Comparison of ENCODE assay signal across 8 cellular contexts in the genomic region with DNA sequence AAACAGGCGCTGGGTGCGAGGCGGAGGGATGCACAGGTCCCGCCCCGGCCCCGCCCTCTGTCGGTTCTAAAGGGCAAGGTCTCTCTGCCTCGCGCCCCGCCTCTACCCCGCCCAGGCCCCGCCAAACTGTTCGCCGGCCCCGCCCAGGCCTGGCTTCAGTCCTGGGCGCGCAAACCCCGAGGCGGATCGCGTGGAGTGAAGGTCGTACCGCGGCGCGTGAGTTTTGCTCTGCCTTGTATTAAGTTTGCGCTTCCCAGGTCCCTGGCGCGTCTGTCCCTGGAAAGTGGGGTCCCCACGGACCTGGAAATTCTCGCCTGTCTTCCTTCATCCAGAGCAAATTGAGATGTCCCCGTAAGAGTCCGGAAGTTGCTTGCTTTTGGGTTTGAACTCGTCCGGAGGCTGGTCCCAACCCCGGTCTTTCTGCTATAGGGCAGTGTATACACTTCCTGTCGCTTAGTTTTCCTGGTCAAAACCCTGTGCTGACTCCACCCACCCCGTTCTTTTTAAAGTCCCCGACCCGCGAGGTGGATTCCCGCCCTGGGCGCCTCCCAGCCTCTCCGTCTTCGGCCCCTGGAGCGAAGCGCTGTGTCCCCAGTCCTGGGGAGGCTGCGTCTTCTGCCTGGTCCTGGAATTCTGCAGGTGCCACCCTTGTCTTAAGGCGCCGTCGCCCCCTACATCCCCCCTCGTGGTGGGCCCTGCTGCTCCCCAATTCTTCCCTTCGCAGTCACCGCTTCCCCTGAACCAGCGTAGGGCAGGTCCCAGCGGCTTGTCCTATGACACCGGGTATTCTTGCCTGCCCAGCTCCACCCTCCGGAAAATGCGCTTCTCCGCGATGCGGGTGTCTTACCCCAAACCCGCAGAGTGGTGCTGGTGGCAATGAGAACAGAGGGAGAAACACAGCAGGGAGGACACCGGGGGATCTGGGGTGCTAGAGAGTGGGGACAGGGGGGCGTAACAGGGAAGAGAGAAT. TPM values are rescaled to one million over a fixed set of nuclear protein-coding genes. Genes with fewer than 3 reads are reported as not detected.
DNase-seq lines count a peak whose midpoint lies in the region; ATAC-seq lines count a peak whose summit lies in the region.

No MANE protein-coding gene starts in this region.

- intact Hi-C loops in left colon (cut with DNase I, micrococcal nuclease), result no loop called here

- peaks cover 6% of the 10 kb centered on the region for H3K36me3 ChIP-seq in MG63

- DNase-seq in activated CD4-positive, alpha-beta T cell treated with anti-CD3 and anti-CD28 coated beads for 4 hours, result peak; percentile 91
- DNase-seq in cerebellum (ENCODE audit: low spot score) (peak; percentile 91), left colon (peak; percentile 67 to 86), ACHN (no peak), MG63 (no peak)
- DNase-seq in stimulated activated CD4-positive, alpha-beta T cell treated with anti-CD3 and anti-CD28 coated beads, Interleukin-1b, Interleukin-23, amount 100 ng/mL, for 24 hours (ENCODE audit: low read depth in 4 of 4, low spot score in 1 of 4), result peak; percentile 74 to 90 (median 84)

- H3K27me3 ChIP-seq in MG63, result no peaks in the 10 kb centered on the region

- no peak overlapping the region for H3K4me3 ChIP-seq in MG63

- ATAC-seq in GM19023 (IDR thresholded peaks at IDR 0.05; ENCODE audit: unreplicated experiment), result peak; percentile 89
- peak; percentile 88 for ATAC-seq in HG03280 (IDR thresholded peaks at IDR 0.05; ENCODE audit: unreplicated experiment)
- ATAC-seq in left colon, result peak; percentile 71

- in situ Hi-C loops in ACHN (cut with HindIII; ENCODE audit: low pct_ligation_motif_present, low pct_unique_long_range_greater_than_20kb, low sequenced_read_pairs), result no loop called here

- H3K9me3 ChIP-seq in MG63, result peaks cover 3% of the 10 kb centered on the region

RNA-seq across cellular contexts. Expression of gene ZNF808, which starts 8.6 kb away (rescaled TPM):
- 28.2 TPM for total RNA-seq in cerebellum
- 10 to 100 TPM; 34.9 to 35.7 TPM for total RNA-seq in left colon
- 6.2 and 31.2 TPM in 2 replicates for total RNA-seq in MG63 (2014; rRNA removed; shearing (Covaris generic); ENCODE audit: low replicate concordance)

RNA-seq across cellular contexts. Expression of gene ZNF701, which starts 34.0 kb away (rescaled TPM):
- total RNA-seq in cerebellum, result 22.4 TPM
- total RNA-seq in left colon, result 10 to 100 TPM; 23.8 to 24.0 TPM
- total RNA-seq in MG63 (2014; rRNA removed; shearing (Covaris generic); ENCODE audit: low replicate concordance), result 3.1 and 6.4 TPM in 2 replicates

Comparison
In these comparisons a context has a peak if more than half of its experiments do, and no peak if none do; other contexts are left out.
1. DNase-seq: peak in activated CD4-positive, alpha-beta T cell treated with anti-CD3 and anti-CD28 coated beads for 4 hours (2 of 2), cerebellum (single experiment), left colon (2 of 2) and stimulated activated CD4-positive, alpha-beta T cell treated with anti-CD3 and anti-CD28 coated beads, Interleukin-1b, Interleukin-23, amount 100 ng/mL, for 24 hours (4 of 4); none in ACHN (single experiment) and MG63 (single experiment).
2. Peak in every context shown above with its lines, with median percentiles within 50 percentile points of each other: ATAC-seq.